ENCODE assay signal across 25 cellular contexts in genomic region chr1:173453982-173454381, GRCh38. TPM values are rescaled to one million over a fixed set of nuclear protein-coding genes. Genes with fewer than 3 reads are reported as not detected.
DNase-seq lines count a peak whose midpoint lies in the region; ATAC-seq and TF ChIP-seq lines count a peak whose summit lies in the region.
"Had no signal": no experiment of that assay in that cellular context is flagged by ENCODE, and none has a peak within 500 bp of the region (broad histone marks: within the 10 kb centered on the region; RNA-seq: fewer than 3 reads in every experiment).

No MANE protein-coding gene starts in this region.

- peaks cover 6 to 11% of the 10 kb centered on the region in 2 donors for H3K36me3 Mint-ChIP-seq in activated T-cell treated with anti-CD3 and anti-CD28 coated beads, Interleukin-2, amount 50 U/mL, for 72 hours (ENCODE audit: insufficient read depth in 2 of 2)
- no peaks in the 10 kb centered on the region for H3K36me3 Mint-ChIP-seq in MCF 10A (ENCODE audit: insufficient read depth, unreplicated experiment)

- no peak overlapping the region for H3K4me3 ChIP-seq in gastroesophageal sphincter
- H3K4me3 ChIP-seq: ascending aorta, heart right ventricle, tibial artery had no signal

- H3K27me3 ChIP-seq in gastroesophageal sphincter, result no peaks in the 10 kb centered on the region
- H3K27me3 ChIP-seq: ascending aorta, heart right ventricle, tibial artery had no signal

- H3K27ac Mint-ChIP-seq in activated T-cell treated with anti-CD3 and anti-CD28 coated beads, Interleukin-2, amount 50 U/mL, for 72 hours, result peak overlapping the region; percentile 51
- H3K27ac Mint-ChIP-seq in MCF 10A (ENCODE audit: low read depth, unreplicated experiment), result no peak overlapping the region
- H3K27ac Mint-ChIP-seq: activated CD4-positive, alpha-beta T cell treated with anti-CD3 and anti-CD28 coated beads for 36 hours; CD8-positive, alpha-beta T cell; nephron; stimulated activated effector memory CD8-positive, alpha-beta T cell treated with anti-CD3 and anti-CD28 coated beads, Interleukin-12 subunit alpha, Interleukin-12 subunit beta, amount 100 ng/mL, for 72 hours had no signal

- H3K9me3 Mint-ChIP-seq in activated T-cell treated with anti-CD3 and anti-CD28 coated beads, Interleukin-2, amount 50 U/mL, for 72 hours, result peaks cover 1% of the 10 kb centered on the region in 2 donors
- H3K9me3 Mint-ChIP-seq in MCF 10A (ENCODE audit: unreplicated experiment), result no peaks in the 10 kb centered on the region
- H3K9me3 Mint-ChIP-seq: CD8-positive, alpha-beta T cell; stimulated activated effector memory CD8-positive, alpha-beta T cell treated with anti-CD3 and anti-CD28 coated beads, Interleukin-12 subunit alpha, Interleukin-12 subunit beta, amount 100 ng/mL, for 72 hours had no signal

- TF ChIP-seq POLR2A in gastroesophageal sphincter (IDR thresholded peaks at IDR 0.05), result no peak

- H3K27ac ChIP-seq in gastroesophageal sphincter, result peak overlapping the region; percentile 83 to 99 (median 84)
- H3K27ac ChIP-seq: ascending aorta, heart right ventricle, tibial artery had no signal

- no peaks in the 10 kb centered on the region for H3K27me3 Mint-ChIP-seq in activated T-cell treated with anti-CD3 and anti-CD28 coated beads, Interleukin-2, amount 50 U/mL, for 72 hours (ENCODE audit: low read depth)
- no peaks in the 10 kb centered on the region for H3K27me3 Mint-ChIP-seq in MCF 10A (ENCODE audit: insufficient read depth, unreplicated experiment)
- H3K27me3 Mint-ChIP-seq: activated CD4-positive, alpha-beta T cell treated with anti-CD3 and anti-CD28 coated beads for 36 hours had no signal

- DNase-seq in activated T-cell treated with anti-CD3 and anti-CD28 coated beads, Interleukin-2, amount 50 U/mL, for 72 hours, result no peak
- DNase-seq in activated T-cell treated with anti-CD3 and anti-CD28 coated beads for 4 hours (no peak), amniotic epithelial cell (ENCODE audit: low read depth) (peak; percentile 64), middle frontal gyrus (ENCODE audit: extremely low spot score, low spot score) (no peak), NCI-H2171 treated with DMSO at 0.1 percent for 48 hours (lab: John Stamatoyannopoulos, UW) (no peak), MCF 10A (ENCODE audit: unreplicated experiment) (no peak)
- DNase-seq: 8988T; activated CD4-positive, alpha-beta T cell treated with anti-CD3 and anti-CD28 coated beads for 36 hours; activated gamma-delta T cell treated with Interleukin-2 at 50 U/mL for 16 hours; CD8-positive, alpha-beta T cell; dermis blood vessel endothelial cell; DMS79; erythroblast; heart right ventricle; MV-4-11; NCI-H2081; NCI-H526; SIG-M5; stimulated activated CD4-positive, alpha-beta T cell treated with anti-CD3 and anti-CD28 coated beads, Interleukin-12 subunit alpha, Interleukin-12 subunit beta, amount 100 ng/mL, for 4 hours; tibial artery had no signal

- TF ChIP-seq CTCF in gastroesophageal sphincter (IDR thresholded peaks at IDR 0.05) (no peak), MCF 10A (IDR thresholded peaks at IDR 0.05; ENCODE audit: unreplicated experiment) (no peak)

- POLR2A ChIA-PET in MCF 10A (lab: Yijun Ruan, JAX), result interaction anchor here (0.6 to 3.6 kb wide), 5 partner anchors 9 to 414 kb away, joined by 3 to 25 read pairs (median 17); partner anchors contain the start of genes KLHL20, PRDX6 and ZBTB37

- H3K4me3 Mint-ChIP-seq in activated T-cell treated with anti-CD3 and anti-CD28 coated beads, Interleukin-2, amount 50 U/mL, for 72 hours, result no peak overlapping the region
- H3K4me3 Mint-ChIP-seq in MCF 10A (ENCODE audit: unreplicated experiment), result no peak overlapping the region
- H3K4me3 Mint-ChIP-seq: activated CD4-positive, alpha-beta T cell treated with anti-CD3 and anti-CD28 coated beads for 36 hours; CD8-positive, alpha-beta T cell; nephron; stimulated activated effector memory CD8-positive, alpha-beta T cell treated with anti-CD3 and anti-CD28 coated beads, Interleukin-12 subunit alpha, Interleukin-12 subunit beta, amount 100 ng/mL, for 72 hours had no signal

- no peak for ATAC-seq in activated T-cell treated with anti-CD3 and anti-CD28 coated beads, Interleukin-2, amount 50 U/mL, for 72 hours (replicated peaks in 1 of 2)
- no peak for ATAC-seq in gastroesophageal sphincter
- ATAC-seq in HG03469 (IDR thresholded peaks at IDR 0.05; ENCODE audit: unreplicated experiment), result no peak
- ATAC-seq: activated CD4-positive, alpha-beta T cell treated with anti-CD3 and anti-CD28 coated beads for 36 hours; CD8-positive, alpha-beta T cell; heart right ventricle; stimulated activated effector memory CD8-positive, alpha-beta T cell treated with anti-CD3 and anti-CD28 coated beads, Interleukin-12 subunit alpha, Interleukin-12 subunit beta, amount 100 ng/mL, for 72 hours had no signal

- no peaks in the 10 kb centered on the region for H3K9me3 ChIP-seq in gastroesophageal sphincter
- H3K9me3 ChIP-seq: ascending aorta, tibial artery had no signal

- no peak for TF ChIP-seq EP300 in gastroesophageal sphincter (IDR thresholded peaks at IDR 0.05)

- H3K36me3 ChIP-seq in gastroesophageal sphincter, result peaks cover 0 to 8% of the 10 kb centered on the region in 2 donors
- H3K36me3 ChIP-seq: ascending aorta, tibial artery had no signal

- peaks cover 3 to 28% (median 16%) of the 10 kb centered on the region in 3 donors for H3K4me1 ChIP-seq in gastroesophageal sphincter
- H3K4me1 ChIP-seq: ascending aorta had no signal

- BruUV-seq in MCF 10A (replicated peaks; lab: Mats Ljungman, UMichigan), result no TSS peak

- H3K4me1 Mint-ChIP-seq in activated T-cell treated with anti-CD3 and anti-CD28 coated beads, Interleukin-2, amount 50 U/mL, for 72 hours (ENCODE audit: low read depth), result peaks cover 24% of the 10 kb centered on the region
- peaks cover 22% of the 10 kb centered on the region for H3K4me1 Mint-ChIP-seq in MCF 10A (ENCODE audit: insufficient read depth, unreplicated experiment)

- CTCF ChIA-PET in MCF 10A (lab: Yijun Ruan, JAX), result interaction anchor here (0.9 to 1.5 kb wide), 2 partner anchors 13 to 22 kb away, joined by 3 to 6 read pairs; no protein-coding TSS in a partner anchor

- intact Hi-C loops in MCF 10A (cut with micrococcal nuclease), result no loop called here

RNA-seq across cellular contexts. Expression of gene PRDX6, which starts 23.2 kb away (rescaled TPM):
- total RNA-seq in activated T-cell treated with anti-CD3 and anti-CD28 coated beads, Interleukin-2, amount 50 U/mL, for 72 hours, result 100 to 1,000 TPM; 136 to 147 TPM
- total RNA-seq in gastroesophageal sphincter (100 to 1,000 TPM; 332 to 411 (median 384) TPM), MCF 10A (2022) (502 and 563 TPM in 2 replicates)
